In the genomic region with DNA sequence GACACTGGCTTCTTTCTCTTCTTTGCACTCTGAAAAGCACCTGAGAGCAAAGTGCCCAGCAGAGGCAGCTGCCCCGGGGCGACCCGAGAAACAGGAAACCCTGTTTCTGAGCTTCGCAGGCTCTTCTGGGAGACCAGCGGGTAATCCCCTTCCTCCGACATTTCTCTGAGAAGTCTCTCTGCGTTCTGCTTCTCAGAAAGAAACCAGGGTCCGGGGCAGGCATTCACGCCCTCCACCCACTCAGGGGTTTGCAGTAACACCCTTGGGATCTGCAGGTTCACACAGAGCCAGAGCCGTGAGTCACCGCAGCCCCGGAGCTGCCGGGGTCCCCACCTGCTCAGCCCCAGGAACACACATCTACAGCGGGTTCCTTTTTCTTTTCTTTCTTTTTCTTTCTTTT, we compare ENCODE assay signal across 8 cellular contexts.
DNase-seq lines count a peak whose midpoint lies in the region; ATAC-seq lines count a peak whose summit lies in the region.

No MANE protein-coding gene starts in this region.

- peak; percentile 38 for DNase-seq in activated CD4-positive, CD25-positive, alpha-beta regulatory T cell treated with anti-CD3 and anti-CD28 coated beads, Interleukin-2, amount 50 U/mL, for 16 hours (ENCODE audit: low read depth, low spot score)
- peak; percentile 26 for DNase-seq in effector CD8-positive, alpha-beta T cell (lab: John Stamatoyannopoulos, UW)
- peak; percentile 66 to 70 for DNase-seq in stimulated activated CD8-positive, alpha-beta memory T cell treated with anti-CD3 and anti-CD28 coated beads, Interleukin-15, amount 100 ng/mL, for 4 hours (ENCODE audit: low read depth in 2 of 2)
- no peak for DNase-seq in NCI-H1436 treated with DMSO at 0.1 percent for 48 hours (lab: John Stamatoyannopoulos, UW)
- DNase-seq in mesenteric fat pad (ENCODE audit: low spot score): no peak
- no peak for DNase-seq in retina

- ATAC-seq in GM18867 (IDR thresholded peaks at IDR 0.05; ENCODE audit: unreplicated experiment): peak; percentile 67
- peak; percentile 67 for ATAC-seq in HG02943 (IDR thresholded peaks at IDR 0.05; ENCODE audit: low read depth, unreplicated experiment)

Comparison
In these comparisons a context has a peak if more than half of its experiments do, and no peak if none do; other contexts are left out.
1. DNase-seq: peak in activated CD4-positive, CD25-positive, alpha-beta regulatory T cell treated with anti-CD3 and anti-CD28 coated beads, Interleukin-2, amount 50 U/mL, for 16 hours (single experiment), effector CD8-positive, alpha-beta T cell (single experiment) and stimulated activated CD8-positive, alpha-beta memory T cell treated with anti-CD3 and anti-CD28 coated beads, Interleukin-15, amount 100 ng/mL, for 4 hours (2 of 2); none in NCI-H1436 treated with DMSO at 0.1 percent for 48 hours (single experiment), mesenteric fat pad (single experiment) and retina (single experiment).